In genomic region chr4:182189107-182189878, GRCh38 we compare ENCODE assay signal across 1 cellular context.
TF ChIP-seq lines count a peak whose summit lies in the region.

No MANE protein-coding gene starts in this region.

TF ChIP-seq in SK-N-SH, 30 proteins besides CTCF, POLR2A, EP300 and RAD21 (continued from another document):
- no peak for TF ChIP-seq USF1 (IDR thresholded peaks at IDR 0.05; ENCODE audit: borderline replicate concordance, low read depth)
TF ChIP-seq in SK-N-SH: peak in this region for 5.
